Comparison of ENCODE assay signal across 7 cellular contexts in the genomic region with DNA sequence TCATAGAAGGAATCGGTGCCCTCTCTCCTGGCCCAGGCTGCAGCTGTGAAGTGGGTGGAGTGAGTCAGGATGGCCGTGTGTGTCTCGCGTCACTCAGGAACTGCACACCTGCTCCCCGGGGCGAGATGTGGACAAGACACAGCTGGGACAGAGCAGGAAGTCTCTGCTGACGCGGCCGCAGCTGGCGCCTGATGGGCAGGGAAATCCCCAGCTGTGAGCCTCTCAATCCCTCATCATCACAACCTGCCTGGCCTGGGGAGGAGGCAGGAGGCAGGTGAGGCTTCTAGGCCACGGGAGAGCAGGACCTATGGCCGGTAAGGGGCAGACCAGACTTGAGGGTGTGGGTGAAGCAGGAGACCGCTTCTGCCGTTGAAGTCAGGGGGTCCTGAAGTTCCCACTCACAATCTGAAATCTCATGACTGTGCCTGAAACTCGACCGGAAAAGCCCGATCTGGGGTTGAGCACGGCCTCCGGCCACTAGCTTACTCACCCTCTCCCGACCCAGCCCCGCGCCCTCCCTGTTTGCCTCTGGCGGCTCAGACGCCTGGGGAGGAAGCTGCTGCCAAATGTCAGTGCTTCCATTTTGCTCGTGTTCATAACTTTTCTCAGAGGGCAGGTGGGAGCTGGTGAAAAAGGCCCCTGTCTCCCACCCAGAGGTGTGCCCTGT. TPM values are rescaled to one million over a fixed set of nuclear protein-coding genes. Genes with fewer than 3 reads are reported as not detected.
DNase-seq lines count a peak whose midpoint lies in the region; ATAC-seq, FAIRE-seq and TF ChIP-seq lines count a peak whose summit lies in the region.

No MANE protein-coding gene starts in this region.

- H3K27me3 Mint-ChIP-seq in neural progenitor cell (ENCODE audit: insufficient read depth, low read depth), result peaks cover 3% of the 10 kb centered on the region

- no peaks in the 10 kb centered on the region for H3K9me3 Mint-ChIP-seq in neural progenitor cell

- POLR2A ChIA-PET in K562 (lab: Yijun Ruan, JAX), result no interaction called here

- H3K9me1 ChIP-seq in K562 (ENCODE audit: control insufficient read depth, insufficient read depth, low read length), result peaks cover 4% of the 10 kb centered on the region

- BruUV-seq in K562 (replicated peaks; lab: Mats Ljungman, UMichigan), result no TSS peak

- no peaks in the 10 kb centered on the region for H3K36me3 Mint-ChIP-seq in neural progenitor cell

- WGBS in K562 (ENCODE audit: insufficient coverage, low coverage, missing lambda C conversion rate), result 29% methylated on average over 16 of the region's 25 CpGs

- no peak for TF ChIP-seq POLR2A in K562 (conservative IDR thresholded peaks at IDR 0.05)

- no peak overlapping the region; a peak in 1 of 4 replicates for H3K9ac ChIP-seq in K562 (ENCODE audit: insufficient read depth in 1 of 2, low read depth in 2 of 2, low read length in 2 of 2)
- no peak overlapping the region for H3K9ac ChIP-seq in neural progenitor cell

- H4K20me1 ChIP-seq in K562 (replicated peaks; ENCODE audit: control insufficient read depth, insufficient read depth, low read length) (no peaks in the 10 kb centered on the region; the same call in 1 of the 2 replicates), neural progenitor cell (ENCODE audit: low read depth) (no peaks in the 10 kb centered on the region)

- H2AFZ ChIP-seq in K562 (ENCODE audit: low read depth, low read length) (peak overlapping the region; percentile 65; the same call in 1 of the 2 replicates), neural progenitor cell (replicated peaks) (no peak overlapping the region)

- no peak for FAIRE-seq in K562 (lab: Jason Lieb, UNC)

- peaks cover 18% of the 10 kb centered on the region for H3K4me1 Mint-ChIP-seq in neural progenitor cell

- intact Hi-C loops in K562 (cut with micrococcal nuclease), result no loop called here

- H3K27ac ChIP-seq in K562 (ENCODE audit: extremely low read depth, low read depth, low read length) (no peak overlapping the region), neural progenitor cell (no peak overlapping the region)

- H3K79me2 ChIP-seq in K562 (ENCODE audit: control insufficient read depth, insufficient read depth, low read length) (no peaks in the 10 kb centered on the region), neural progenitor cell (ENCODE audit: low read depth) (no peaks in the 10 kb centered on the region)

- DNase-seq in RPMI7951 (ENCODE audit: low read depth) (peak; percentile 83), K562 (ENCODE audit: extremely low read depth in 1 of 4, low spot score in 3 of 4) (no peak), neural progenitor cell (ENCODE audit: low spot score) (no peak), inferior parietal cortex (ENCODE audit: extremely low spot score) (no peak), NCI-H345 (lab: John Stamatoyannopoulos, UW) (no peak)

- H3K4me2 ChIP-seq in K562 (ENCODE audit: insufficient read depth, low read length) (no peak overlapping the region), neural progenitor cell (no peak overlapping the region)

- CTCF ChIA-PET in K562 (lab: Yijun Ruan, JAX; ENCODE audit: low intra/inter-chr PET ratio), result no interaction called here

- no peak overlapping the region for H3K4me3 ChIP-seq in K562
- no peak overlapping the region for H3K4me3 ChIP-seq in neural progenitor cell

- no peaks in the 10 kb centered on the region for H3K9me3 ChIP-seq in K562 (replicated peaks; ENCODE audit: control insufficient read depth, insufficient read depth, low read depth, low read length)
- H3K9me3 ChIP-seq in neural progenitor cell (ENCODE audit: low read depth), result no peaks in the 10 kb centered on the region

- no peak for TF ChIP-seq EP300 in K562 (IDR thresholded peaks at IDR 0.05; ENCODE audit: low read length)

- H3F3A ChIP-seq in neural progenitor cell (ENCODE audit: low read depth), result no peaks in the 10 kb centered on the region

- no peak overlapping the region for H3K4me3 Mint-ChIP-seq in neural progenitor cell

- peak; percentile 72 for ATAC-seq in GM19023 (IDR thresholded peaks at IDR 0.05; ENCODE audit: unreplicated experiment)
- ATAC-seq in HG02884 (IDR thresholded peaks at IDR 0.05; ENCODE audit: unreplicated experiment), result peak; percentile 53
- no peak for ATAC-seq in K562

- no peak for TF ChIP-seq RAD21 in K562 (CRISPR knock-in tag; conservative IDR thresholded peaks at IDR 0.05 in 1 of 2, IDR thresholded peaks at IDR 0.05 in 1 of 2)

- TF ChIP-seq CTCF in K562 (IDR thresholded peaks at IDR 0.05 in 2 of 3, conservative IDR thresholded peaks at IDR 0.05 in 1 of 3; ENCODE audit: insufficient read depth in 2 of 3, low read depth in 1 of 3, low read length in 3 of 3), result no peak
- no peak for TF ChIP-seq CTCF in neural progenitor cell (IDR thresholded peaks at IDR 0.05)

- peak overlapping the region; percentile 66 for H3K27ac Mint-ChIP-seq in neural progenitor cell

- H3K27me3 ChIP-seq in K562 (ENCODE audit: control insufficient read depth in 2 of 2, insufficient read depth in 2 of 2, low read length in 2 of 2) (peaks cover 0 to 17% of the 10 kb centered on the region in 2 experiments; a peak in 2 of 5 replicates), neural progenitor cell (no peaks in the 10 kb centered on the region)

- in situ Hi-C loops in K562 (cut with MboI), result no loop called here

- H3K36me3 ChIP-seq in K562 (ENCODE audit: control insufficient read depth, insufficient read depth, low read length), result no peaks in the 10 kb centered on the region
- no peaks in the 10 kb centered on the region for H3K36me3 ChIP-seq in neural progenitor cell

- H3K4me1 ChIP-seq in K562 (replicated peaks in 1 of 2; ENCODE audit: control insufficient read depth in 2 of 2, insufficient read depth in 2 of 2, low read length in 2 of 2), result peaks cover 11 to 24% of the 10 kb centered on the region in 2 experiments
- no peaks in the 10 kb centered on the region for H3K4me1 ChIP-seq in neural progenitor cell

TF ChIP-seq in K562, 482 proteins besides CTCF, POLR2A, EP300 and RAD21 (continues in another document):
- TF ChIP-seq, protein P1, sequence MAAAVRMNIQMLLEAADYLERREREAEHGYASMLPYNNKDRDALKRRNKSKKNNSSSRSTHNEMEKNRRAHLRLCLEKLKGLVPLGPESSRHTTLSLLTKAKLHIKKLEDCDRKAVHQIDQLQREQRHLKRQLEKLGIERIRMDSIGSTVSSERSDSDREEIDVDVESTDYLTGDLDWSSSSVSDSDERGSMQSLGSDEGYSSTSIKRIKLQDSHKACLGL (CRISPR knock-in tag; IDR thresholded peaks at IDR 0.05; ENCODE audit: borderline replicate concordance, poor library complexity, severe bottlenecking), result no peak
- peak; percentile 39 for TF ChIP-seq CBFA2T3 (IDR thresholded peaks at IDR 0.05)
- no peak for TF ChIP-seq HDAC1 (IDR thresholded peaks at IDR 0.05)

RNA-seq across cellular contexts. Expression of gene TRPV3, which starts 1.1 kb away (rescaled TPM):
- under 0.01 and 0.10 TPM in 2 replicates for total RNA-seq in RPMI7951 (2014; rRNA removed; shearing (Covaris generic))
- 0.90 and 1.3 TPM in 2 replicates for total RNA-seq in K562 (2011; cell fraction: chromatin; rRNA removed; ENCODE audit: low replicate concordance)
- 0.39 and 1.2 TPM in 2 replicates for total RNA-seq in K562 (2011; cell fraction: nucleolus; rRNA removed)
- 0.69 and 0.73 TPM in 2 replicates for total RNA-seq in K562 (2011; cell fraction: nucleoplasm; rRNA removed)
- total RNA-seq in K562 (2014; rRNA removed) (0.09 TPM in 1 of 2 replicates, not detected in the other), K562 (2014; rRNA removed; fragmentation: Illumina TruSeq; extraction: Trizol) (0.07 and 0.10 TPM in 2 replicates), K562 (2015; rRNA removed; fragmentation: Illumina TruSeq; extraction: Trizol) (0.11 TPM in 2 replicates), K562 (2021) (0.11 and 0.18 TPM in 2 replicates), neural progenitor cell (ENCODE audit: low replicate concordance) (1.5 and 1.9 TPM in 2 replicates)
- polyA plus RNA-seq in K562 (2011; rRNA removed) (0.09 and 0.22 TPM in 2 replicates), K562 (2014; fragmentation: Illumina TruSeq; extraction: Trizol) (0.08 and 0.10 TPM in 2 replicates), K562 (2014; fragmentation: Nextera tagmentation; extraction: Ambion mirVana) (under 1 TPM in 1 of 2 experiments, not detected in 1; 0.03 TPM), K562 (2014; rRNA removed) (0.42 and 0.55 TPM in 2 replicates)
- polyA plus RNA-seq in K562 (2011; cell fraction: cytosol; rRNA removed), result 0.03 and 0.15 TPM in 2 replicates
- polyA plus RNA-seq in K562 (2011; cell fraction: nucleus; rRNA removed), result 0.32 and 0.55 TPM in 2 replicates
- polyA plus RNA-seq in K562 (2012), result 0.09 and 0.17 TPM in 2 replicates
- polyA minus RNA-seq in K562 (2011; rRNA and poly(A)+ RNA removed), result 0.25 and 0.36 TPM in 2 replicates
- not detected in 2 replicates for polyA minus RNA-seq in K562 (2011; cell fraction: cytosol; rRNA and poly(A)+ RNA removed)
- 0.27 and 0.44 TPM in 2 replicates for polyA minus RNA-seq in K562 (2011; cell fraction: nucleus; rRNA and poly(A)+ RNA removed)

RNA-seq across cellular contexts. Expression of gene TRPV1, which starts 50.5 kb away (rescaled TPM):
- total RNA-seq in RPMI7951 (2014; rRNA removed; shearing (Covaris generic)), result 0.72 and 0.78 TPM in 2 replicates
- total RNA-seq in K562 (2011; cell fraction: chromatin; rRNA removed; ENCODE audit: low replicate concordance), result 0.83 and 2.1 TPM in 2 replicates
- total RNA-seq in K562 (2011; cell fraction: nucleolus; rRNA removed), result 0.83 and 1.1 TPM in 2 replicates
- total RNA-seq in K562 (2011; cell fraction: nucleoplasm; rRNA removed), result 0.44 and 1.9 TPM in 2 replicates
- 0.08 TPM in 1 of 2 replicates, not detected in the other for total RNA-seq in K562 (2014; rRNA removed)
- 0.11 TPM in 1 of 2 replicates, not detected in the other for total RNA-seq in K562 (2014; rRNA removed; fragmentation: Illumina TruSeq; extraction: Trizol)
- 0.15 TPM in 1 of 2 replicates, not detected in the other for total RNA-seq in K562 (2015; rRNA removed; fragmentation: Illumina TruSeq; extraction: Trizol)
- 0.11 and 0.20 TPM in 2 replicates for total RNA-seq in K562 (2021)
- 0.12 and 0.18 TPM in 2 replicates for polyA plus RNA-seq in K562 (2011; rRNA removed)
- polyA plus RNA-seq in K562 (2011; cell fraction: cytosol; rRNA removed), result 0.09 and 0.27 TPM in 2 replicates
- polyA plus RNA-seq in K562 (2011; cell fraction: nucleus; rRNA removed), result 0.38 and 0.42 TPM in 2 replicates
- polyA plus RNA-seq in K562 (2012), result 0.13 and 0.58 TPM in 2 replicates
- polyA plus RNA-seq in K562 (2014; fragmentation: Illumina TruSeq; extraction: Trizol), result 0.09 and 0.12 TPM in 2 replicates
- under 1 TPM in 1 of 2 experiments, not detected in 1; 0.01 TPM for polyA plus RNA-seq in K562 (2014; fragmentation: Nextera tagmentation; extraction: Ambion mirVana)
- polyA plus RNA-seq in K562 (2014; rRNA removed), result 0.09 and 0.12 TPM in 2 replicates
- polyA minus RNA-seq in K562 (2011; rRNA and poly(A)+ RNA removed), result 0.48 TPM in 1 of 2 replicates, not detected in the other
- 0.91 TPM in 1 of 2 replicates, not detected in the other for polyA minus RNA-seq in K562 (2011; cell fraction: cytosol; rRNA and poly(A)+ RNA removed)
- 0.27 and 0.44 TPM in 2 replicates for polyA minus RNA-seq in K562 (2011; cell fraction: nucleus; rRNA and poly(A)+ RNA removed)
- total RNA-seq in neural progenitor cell (ENCODE audit: low replicate concordance), result 4.0 and 4.2 TPM in 2 replicates
